ENCODE assay signal across 8 cellular contexts in genomic region chr12:124861492-124861891, GRCh38. TPM values are rescaled to one million over a fixed set of nuclear protein-coding genes. Genes with fewer than 3 reads are reported as not detected.
A peak's percentile ranks its signal among the peaks of the same experiment; 100 is the strongest.
DNase-seq lines count a peak whose midpoint lies in the region; ATAC-seq and TF ChIP-seq lines count a peak whose summit lies in the region.
"Had no signal": no experiment of that assay in that cellular context is flagged by ENCODE, and none has a peak within 500 bp of the region (broad histone marks: within the 10 kb centered on the region; RNA-seq: fewer than 3 reads in every experiment).

No MANE protein-coding gene starts in this region.

- H3K27me3 Mint-ChIP-seq in activated naive CD8-positive, alpha-beta T cell treated with anti-CD3 and anti-CD28 coated beads, Interleukin-2, amount 50 U/mL, for 24 hours = no peaks in the 10 kb centered on the region

- H3K4me1 Mint-ChIP-seq in activated naive CD8-positive, alpha-beta T cell treated with anti-CD3 and anti-CD28 coated beads, Interleukin-2, amount 50 U/mL, for 24 hours = peaks cover 21% of the 10 kb centered on the region

- H3K36me3 ChIP-seq in right atrium auricular region (no peaks in the 10 kb centered on the region), testis (ENCODE audit: low read depth, missing control alignments) (no peaks in the 10 kb centered on the region)
- H3K36me3 ChIP-seq in effector memory CD4-positive, alpha-beta T cell (ENCODE audit: control insufficient read depth, insufficient read depth, low read length) = no peaks in the 10 kb centered on the region

- peak overlapping the region; percentile 87 for H3K4me3 Mint-ChIP-seq in activated naive CD8-positive, alpha-beta T cell treated with anti-CD3 and anti-CD28 coated beads, Interleukin-2, amount 50 U/mL, for 24 hours

- intact Hi-C loops in testis (cut with DNase I; ENCODE audit: low total_unique reads) = no loop called here

- no peaks in the 10 kb centered on the region for H3K9me3 Mint-ChIP-seq in activated naive CD8-positive, alpha-beta T cell treated with anti-CD3 and anti-CD28 coated beads, Interleukin-2, amount 50 U/mL, for 24 hours
- H3K9me3 Mint-ChIP-seq: T-helper 1 cell treated with Interleukin-12 subunit alpha and Interleukin-12 subunit beta and Interleukin-4 antibody, amounts not matched to agents 30 μg/mL and 1 μg/mL, for 36 hours had no signal

- WGBS in testis, 2 donors = 35 to 39% methylated on average over 9 of the region's 9 CpGs

- H3K27ac Mint-ChIP-seq in activated naive CD8-positive, alpha-beta T cell treated with anti-CD3 and anti-CD28 coated beads, Interleukin-2, amount 50 U/mL, for 24 hours = no peak overlapping the region
- H3K27ac Mint-ChIP-seq: T-helper 1 cell treated with Interleukin-12 subunit alpha and Interleukin-12 subunit beta and Interleukin-4 antibody, amounts not matched to agents 30 μg/mL and 1 μg/mL, for 36 hours had no signal

- TF ChIP-seq POLR2A in testis (IDR thresholded peaks at IDR 0.05) = no peak

- H3K4me3 ChIP-seq in right atrium auricular region (no peak overlapping the region), testis (no peak overlapping the region)
- no peak overlapping the region for H3K4me3 ChIP-seq in effector memory CD4-positive, alpha-beta T cell (ENCODE audit: insufficient read depth, low read depth, low read length, poor library complexity, severe bottlenecking)

- H3K4me1 ChIP-seq in right atrium auricular region (peaks cover 0 to 33% of the 10 kb centered on the region in 2 donors), testis (peaks cover 16% of the 10 kb centered on the region)
- H3K4me1 ChIP-seq in effector memory CD4-positive, alpha-beta T cell (ENCODE audit: control insufficient read depth, insufficient read depth, low read length, poor library complexity, severe bottlenecking) = peaks cover 5% of the 10 kb centered on the region

- H3K27me3 ChIP-seq in right atrium auricular region (no peaks in the 10 kb centered on the region), testis (no peaks in the 10 kb centered on the region)
- no peaks in the 10 kb centered on the region for H3K27me3 ChIP-seq in effector memory CD4-positive, alpha-beta T cell (replicated peaks; ENCODE audit: control insufficient read depth, insufficient read depth, low read length, poor library complexity, severe bottlenecking)

- ATAC-seq in activated naive CD8-positive, alpha-beta T cell treated with anti-CD3 and anti-CD28 coated beads, Interleukin-2, amount 50 U/mL, for 24 hours = no peak
- no peak for ATAC-seq in HG03460 (IDR thresholded peaks at IDR 0.05; ENCODE audit: unreplicated experiment)

- TF ChIP-seq CTCF in right atrium auricular region (IDR thresholded peaks at IDR 0.05) = no peak
- no peak for TF ChIP-seq CTCF in testis (IDR thresholded peaks at IDR 0.05)

- CTCF ChIA-PET in HEK293T (lab: Yijun Ruan, JAX) = interaction anchor here (0.5 kb wide), 1 partner anchor 42 kb away, joined by 6 read pairs; no protein-coding TSS in a partner anchor

- DNase-seq in HEK293T (ENCODE audit: extremely low spot score) (peak; percentile 33), right atrium auricular region (ENCODE audit: low spot score) (peak; percentile 78), testis (peak; percentile 85)
- DNase-seq in activated naive CD8-positive, alpha-beta T cell treated with anti-CD3 and anti-CD28 coated beads, Interleukin-2, amount 50 U/mL, for 24 hours = no peak
- no peak for DNase-seq in effector memory CD4-positive, alpha-beta T cell
- no peak for DNase-seq in stimulated activated CD4-positive, alpha-beta T cell treated with anti-CD3 and anti-CD28 coated beads, Interleukin-4, amount 100 ng/mL, for 24 hours

- H3K36me3 Mint-ChIP-seq in activated naive CD8-positive, alpha-beta T cell treated with anti-CD3 and anti-CD28 coated beads, Interleukin-2, amount 50 U/mL, for 24 hours (ENCODE audit: low read depth) = peaks cover 19% of the 10 kb centered on the region

- peak overlapping the region in 1 of 2 donors; percentile 14 for H3K27ac ChIP-seq in right atrium auricular region
- peak overlapping the region in 1 of 2 donors; percentile 19 for H3K27ac ChIP-seq in testis
- H3K27ac ChIP-seq in effector memory CD4-positive, alpha-beta T cell (ENCODE audit: insufficient read depth, low read length, poor library complexity, severe bottlenecking) = no peak overlapping the region

- POLR2A ChIA-PET in HEK293T (lab: Yijun Ruan, JAX) = interaction anchor here (2.4 kb wide), 1 partner anchor 53 kb away, joined by 5 read pairs; the partner anchor contains the start of gene UBC

- H3K9me3 ChIP-seq in right atrium auricular region = no peaks in the 10 kb centered on the region
- no peaks in the 10 kb centered on the region for H3K9me3 ChIP-seq in testis
- no peaks in the 10 kb centered on the region for H3K9me3 ChIP-seq in effector memory CD4-positive, alpha-beta T cell (ENCODE audit: control insufficient read depth, low read length)

TF ChIP-seq in HEK293T, 16 proteins besides CTCF, POLR2A, EP300 and RAD21:
- TF ChIP-seq NFRKB (IDR thresholded peaks at IDR 0.05) (no peak), CTBP1 (IDR thresholded peaks at IDR 0.05; ENCODE audit: borderline replicate concordance) (no peak), FOXA1 (IDR thresholded peaks at IDR 0.05) (no peak), ZNF384 (IDR thresholded peaks at IDR 0.05) (no peak), SP1 (IDR thresholded peaks at IDR 0.05) (no peak)
- TF ChIP-seq, protein P1, sequence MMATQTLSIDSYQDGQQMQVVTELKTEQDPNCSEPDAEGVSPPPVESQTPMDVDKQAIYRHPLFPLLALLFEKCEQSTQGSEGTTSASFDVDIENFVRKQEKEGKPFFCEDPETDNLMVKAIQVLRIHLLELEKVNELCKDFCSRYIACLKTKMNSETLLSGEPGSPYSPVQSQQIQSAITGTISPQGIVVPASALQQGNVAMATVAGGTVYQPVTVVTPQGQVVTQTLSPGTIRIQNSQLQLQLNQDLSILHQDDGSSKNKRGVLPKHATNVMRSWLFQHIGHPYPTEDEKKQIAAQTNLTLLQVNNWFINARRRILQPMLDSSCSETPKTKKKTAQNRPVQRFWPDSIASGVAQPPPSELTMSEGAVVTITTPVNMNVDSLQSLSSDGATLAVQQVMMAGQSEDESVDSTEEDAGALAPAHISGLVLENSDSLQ (IDR thresholded peaks at IDR 0.05) = no peak

RNA-seq across cellular contexts. Expression of gene SCARB1, which starts 2.2 kb away (rescaled TPM):
- 10 to 100 TPM; 14.9 to 22.6 TPM for total RNA-seq in right atrium auricular region
- total RNA-seq in testis = 10 to 100 TPM; 46.9 to 73.6 TPM
- 116 TPM for polyA plus RNA-seq in testis (ENCODE audit: insufficient read depth, low read depth, low replicate concordance)

RNA-seq across cellular contexts. Expression of gene UBC, which starts 53.0 kb away (rescaled TPM):
- 1,000 to 10,000 TPM in 1 of 2 donors, 100 to 1,000 TPM in 1; 938 to 1,145 TPM for total RNA-seq in right atrium auricular region
- total RNA-seq in testis = 1,000 to 10,000 TPM; 1,262 to 1,458 TPM
- 2,678 TPM for polyA plus RNA-seq in testis (ENCODE audit: insufficient read depth, low read depth, low replicate concordance)

Comparison
In these comparisons a context has a peak if more than half of its experiments do, and no peak if none do; other contexts are left out.
1. DNase-seq: peak in HEK293T (single experiment), right atrium auricular region (single experiment) and testis (single experiment); none in activated naive CD8-positive, alpha-beta T cell treated with anti-CD3 and anti-CD28 coated beads, Interleukin-2, amount 50 U/mL, for 24 hours (single experiment), effector memory CD4-positive, alpha-beta T cell (0 of 3) and stimulated activated CD4-positive, alpha-beta T cell treated with anti-CD3 and anti-CD28 coated beads, Interleukin-4, amount 100 ng/mL, for 24 hours (single experiment).